Comparison of ENCODE assay signal across 16 cellular contexts in genomic region chr1:90357980-90358379, GRCh38.
A peak's percentile ranks its signal among the peaks of the same experiment; 100 is the strongest.
DNase-seq lines count a peak whose midpoint lies in the region; ATAC-seq, FAIRE-seq and TF ChIP-seq lines count a peak whose summit lies in the region.
"Had no signal": no experiment of that assay in that cellular context is flagged by ENCODE, and none has a peak within 500 bp of the region (broad histone marks: within the 10 kb centered on the region; RNA-seq: fewer than 3 reads in every experiment).

No MANE protein-coding gene starts in this region.

- H3K36me3 ChIP-seq in GM12878 (ENCODE audit: control insufficient read depth in 2 of 2, insufficient read depth in 2 of 2, low read length in 1 of 2), result no peaks in the 10 kb centered on the region
- no peaks in the 10 kb centered on the region for H3K36me3 ChIP-seq in Caco-2 (ENCODE audit: control insufficient read depth, insufficient read depth, low read length)
- H3K36me3 ChIP-seq: left ventricle myocardium inferior had no signal

- no peaks in the 10 kb centered on the region for H3K27me3 ChIP-seq in GM12878 (replicated peaks in 1 of 2; ENCODE audit: control insufficient read depth in 2 of 2, insufficient read depth in 2 of 2, low read length in 1 of 2)
- H3K27me3 ChIP-seq in Caco-2 (replicated peaks; ENCODE audit: control insufficient read depth, insufficient read depth, low read length), result no peaks in the 10 kb centered on the region

- peak; percentile 42 for DNase-seq in GM12878 (ENCODE audit: low read depth, low spot score)
- no peak for DNase-seq in type B pancreatic cell (ENCODE audit: extremely low spot score, unreplicated experiment)
- no peak for DNase-seq in GF-D8 (lab: John Stamatoyannopoulos, UW)
- no peak for DNase-seq in Caco-2
- DNase-seq: activated CD4-positive, alpha-beta T cell treated with anti-CD3 and anti-CD28 coated beads, Interleukin-2, amount 50 U/mL, for 1 hour; left ventricle myocardium inferior; nephron progenitor cell; stimulated activated naive CD8-positive, alpha-beta T cell treated with anti-CD3 and anti-CD28 coated beads, Interleukin-15, amount 100 ng/mL, for 72 hours had no signal

- H3K27me3 Mint-ChIP-seq in type B pancreatic cell (peaks cover 5% of the 10 kb centered on the region), Caco-2 (ENCODE audit: insufficient read depth, unreplicated experiment) (peaks cover 7% of the 10 kb centered on the region)
- H3K27me3 Mint-ChIP-seq: stimulated activated naive CD8-positive, alpha-beta T cell treated with anti-CD3 and anti-CD28 coated beads, Interleukin-15, amount 100 ng/mL, for 72 hours had no signal

- no peak overlapping the region for H3K27ac Mint-ChIP-seq in type B pancreatic cell
- no peak overlapping the region for H3K27ac Mint-ChIP-seq in Caco-2 (ENCODE audit: unreplicated experiment)
- H3K27ac Mint-ChIP-seq: nephron progenitor cell; stimulated activated naive CD8-positive, alpha-beta T cell treated with anti-CD3 and anti-CD28 coated beads, Interleukin-15, amount 100 ng/mL, for 72 hours had no signal

- no peaks in the 10 kb centered on the region for H3K36me3 Mint-ChIP-seq in type B pancreatic cell
- H3K36me3 Mint-ChIP-seq in Caco-2 (ENCODE audit: insufficient read depth, unreplicated experiment), result no peaks in the 10 kb centered on the region
- H3K36me3 Mint-ChIP-seq: brain had no signal

- no peaks in the 10 kb centered on the region for H3K79me2 ChIP-seq in GM12878 (ENCODE audit: control insufficient read depth, insufficient read depth, low read length)

- ATAC-seq in GM18498 (IDR thresholded peaks at IDR 0.05; ENCODE audit: unreplicated experiment), result peak; percentile 48
- ATAC-seq in GM19452 (IDR thresholded peaks at IDR 0.05; ENCODE audit: unreplicated experiment), result peak; percentile 55
- peak; percentile 71 for ATAC-seq in HG02970 (IDR thresholded peaks at IDR 0.05; ENCODE audit: low FRiP score, unreplicated experiment)
- peak; percentile 91 for ATAC-seq in GM12878
- no peak for ATAC-seq in HG03025 (IDR thresholded peaks at IDR 0.05; ENCODE audit: low FRiP score, unreplicated experiment)
- ATAC-seq: HCT116; Panc1; sciatic nerve; stimulated activated naive CD8-positive, alpha-beta T cell treated with anti-CD3 and anti-CD28 coated beads, Interleukin-15, amount 100 ng/mL, for 72 hours had no signal

- TF ChIP-seq EP300 in GM12878 (IDR thresholded peaks at IDR 0.05; ENCODE audit: borderline replicate concordance in 1 of 2, control insufficient read depth in 1 of 2, low read depth in 2 of 2, low read length in 2 of 2), result peak; percentile 46 to 83; a peak in 3 of 4 replicates

- intact Hi-C loops in GM12878 (cut with micrococcal nuclease; ENCODE audit: unreplicated experiment), result loop anchor here (5.0 kb wide), 1 partner anchor 149 kb away; no protein-coding TSS in a partner anchor
- intact Hi-C loops in Caco-2 (cut with micrococcal nuclease; ENCODE audit: unreplicated experiment), result no loop called here

- H3K4me3 Mint-ChIP-seq in type B pancreatic cell (no peak overlapping the region), Caco-2 (ENCODE audit: unreplicated experiment) (no peak overlapping the region)
- H3K4me3 Mint-ChIP-seq: brain; nephron progenitor cell; stimulated activated naive CD8-positive, alpha-beta T cell treated with anti-CD3 and anti-CD28 coated beads, Interleukin-15, amount 100 ng/mL, for 72 hours had no signal

- in situ Hi-C loops in GM12878 (cut with MboI), result no loop called here

- BruUV-seq in GM12878 (replicated peaks; lab: Mats Ljungman, UMichigan) (no TSS peak), Caco-2 (replicated peaks; lab: Mats Ljungman, UMichigan) (no TSS peak)

- H3K9me3 ChIP-seq in GM12878 (replicated peaks; ENCODE audit: control insufficient read depth, insufficient read depth, low read length), result no peaks in the 10 kb centered on the region
- H3K9me3 ChIP-seq in Caco-2, result no peaks in the 10 kb centered on the region
- H3K9me3 ChIP-seq: left ventricle myocardium inferior had no signal

- H3K9me3 Mint-ChIP-seq in type B pancreatic cell (no peaks in the 10 kb centered on the region), Caco-2 (ENCODE audit: unreplicated experiment) (no peaks in the 10 kb centered on the region)
- H3K9me3 Mint-ChIP-seq: nephron progenitor cell; stimulated activated naive CD8-positive, alpha-beta T cell treated with anti-CD3 and anti-CD28 coated beads, Interleukin-15, amount 100 ng/mL, for 72 hours had no signal

- no peak overlapping the region for H3K9ac ChIP-seq in GM12878 (ENCODE audit: control insufficient read depth, insufficient read depth, low read length)

- POLR2A ChIA-PET in GM12878 (lab: Charles Lee), result interaction anchor here (1.0 to 2.0 kb wide), 3 partner anchors 11 to 13 kb away, joined by 3 to 11 read pairs (median 4); no protein-coding TSS in a partner anchor
- POLR2A ChIA-PET in Caco-2 (lab: Charles Lee), result no interaction called here

- RAD21 ChIA-PET in GM12878 (lab: Charles Lee; ENCODE audit: unreplicated experiment), result interaction anchor here (1.4 to 2.3 kb wide), 7 partner anchors 11 to 224 kb away, joined by 3 to 10 read pairs (median 6); no protein-coding TSS in a partner anchor

- SMC1A ChIA-PET in GM12878 (lab: Charles Lee; ENCODE audit: uncharacterized antibody, unreplicated experiment), result interaction anchor here (0.8 to 5.3 kb wide), 14 partner anchors 10 to 224 kb away, joined by 3 to 51 read pairs (median 4); no protein-coding TSS in a partner anchor

- peak; percentile 13 for FAIRE-seq in GM12878 (lab: Jason Lieb, UNC)

- H3K4me1 ChIP-seq in GM12878 (ENCODE audit: control insufficient read depth, insufficient read depth, low read length) (no peaks in the 10 kb centered on the region; the same call in 1 of the 2 replicates), Caco-2 (no peaks in the 10 kb centered on the region)
- H3K4me1 ChIP-seq: left ventricle myocardium inferior had no signal

- WGBS in GM12878 (ENCODE audit: insufficient coverage, insufficient replicate concordance, low lambda C conversion rate, missing lambda C conversion rate), result 3% methylated on average over 2 of the region's 2 CpGs

- TF ChIP-seq CTCF in GM12878 (IDR thresholded peaks at IDR 0.05 in 2 of 3, conservative IDR thresholded peaks at IDR 0.05 in 1 of 3; ENCODE audit: control insufficient read depth in 2 of 3, extremely low read depth in 1 of 3, insufficient read depth in 1 of 3, low read depth in 3 of 3, low read length in 3 of 3) (no peak), type B pancreatic cell (conservative IDR thresholded peaks at IDR 0.05) (no peak), Caco-2 (IDR thresholded peaks at IDR 0.05; ENCODE audit: insufficient read depth in 1 of 2, low read depth in 1 of 2, low read length in 1 of 2, severe bottlenecking in 1 of 2, unreplicated experiment in 1 of 2) (no peak)

- no peaks in the 10 kb centered on the region for H4K20me1 ChIP-seq in GM12878 (ENCODE audit: control insufficient read depth, insufficient read depth)

- peak overlapping the region; percentile 34; the same call in 1 of the 2 replicates for H3K4me2 ChIP-seq in GM12878 (ENCODE audit: control insufficient read depth, insufficient read depth)

- TF ChIP-seq RAD21 in GM12878 (IDR thresholded peaks at IDR 0.05; ENCODE audit: insufficient read depth, low read depth, low read length), result no peak

- no peak overlapping the region for H3K4me3 ChIP-seq in GM12878
- no peak overlapping the region for H3K4me3 ChIP-seq in Caco-2 (ENCODE audit: low read depth, low read length)
- H3K4me3 ChIP-seq: left ventricle myocardium inferior had no signal

- TF ChIP-seq POLR2A in GM12878 (IDR thresholded peaks at IDR 0.05; ENCODE audit: low read depth, low read length), result no peak

- CTCF ChIA-PET in GM12878 (lab: Yijun Ruan, JAX), result interaction anchor here (0.6 to 2.7 kb wide), 6 partner anchors 11 to 225 kb away, joined by 3 to 14 read pairs (median 4); no protein-coding TSS in a partner anchor
- CTCF ChIA-PET in Caco-2 (lab: Charles Lee), result no interaction called here

- no peak overlapping the region; the same call in 1 of the 2 replicates for H2AFZ ChIP-seq in GM12878 (ENCODE audit: control insufficient read depth, low read depth, low read length)

- H3K27ac ChIP-seq in GM12878 (ENCODE audit: control insufficient read depth, insufficient read depth), result no peak overlapping the region
- H3K27ac ChIP-seq: left ventricle myocardium inferior had no signal

- H3K4me1 Mint-ChIP-seq in type B pancreatic cell (ENCODE audit: unreplicated experiment) (no peaks in the 10 kb centered on the region), Caco-2 (ENCODE audit: low read depth, unreplicated experiment) (no peaks in the 10 kb centered on the region)
- H3K4me1 Mint-ChIP-seq: stimulated activated naive CD8-positive, alpha-beta T cell treated with anti-CD3 and anti-CD28 coated beads, Interleukin-15, amount 100 ng/mL, for 72 hours had no signal

TF ChIP-seq in GM12878, 131 proteins besides CTCF, POLR2A, EP300 and RAD21 (continues in another document):
- TF ChIP-seq NBN (IDR thresholded peaks at IDR 0.05) (peak; percentile 72), NFIC (IDR thresholded peaks at IDR 0.05; ENCODE audit: low read depth, low read length) (peak; percentile 73), ZNF217 (IDR thresholded peaks at IDR 0.05) (no peak), ZNF274 (IDR thresholded peaks at IDR 0.05; ENCODE audit: insufficient read depth, insufficient read length) (no peak), SMC3 (IDR thresholded peaks at IDR 0.05; ENCODE audit: borderline replicate concordance, low read length) (no peak), JUNB (IDR thresholded peaks at IDR 0.05) (peak; percentile 62), STAT3 (IDR thresholded peaks at IDR 0.05; ENCODE audit: low read depth, low read length) (no peak)
- TF ChIP-seq, protein P1, sequence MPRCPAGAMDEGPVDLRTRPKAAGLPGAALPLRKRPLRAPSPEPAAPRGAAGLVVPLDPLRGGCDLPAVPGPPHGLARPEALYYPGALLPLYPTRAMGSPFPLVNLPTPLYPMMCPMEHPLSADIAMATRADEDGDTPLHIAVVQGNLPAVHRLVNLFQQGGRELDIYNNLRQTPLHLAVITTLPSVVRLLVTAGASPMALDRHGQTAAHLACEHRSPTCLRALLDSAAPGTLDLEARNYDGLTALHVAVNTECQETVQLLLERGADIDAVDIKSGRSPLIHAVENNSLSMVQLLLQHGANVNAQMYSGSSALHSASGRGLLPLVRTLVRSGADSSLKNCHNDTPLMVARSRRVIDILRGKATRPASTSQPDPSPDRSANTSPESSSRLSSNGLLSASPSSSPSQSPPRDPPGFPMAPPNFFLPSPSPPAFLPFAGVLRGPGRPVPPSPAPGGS (IDR thresholded peaks at IDR 0.05; ENCODE audit: borderline replicate concordance, insufficient read depth, low read depth, low read length, poor library complexity, severe bottlenecking), result peak; percentile 38
